ENCODE assay signal across 17 cellular contexts in the genomic region with DNA sequence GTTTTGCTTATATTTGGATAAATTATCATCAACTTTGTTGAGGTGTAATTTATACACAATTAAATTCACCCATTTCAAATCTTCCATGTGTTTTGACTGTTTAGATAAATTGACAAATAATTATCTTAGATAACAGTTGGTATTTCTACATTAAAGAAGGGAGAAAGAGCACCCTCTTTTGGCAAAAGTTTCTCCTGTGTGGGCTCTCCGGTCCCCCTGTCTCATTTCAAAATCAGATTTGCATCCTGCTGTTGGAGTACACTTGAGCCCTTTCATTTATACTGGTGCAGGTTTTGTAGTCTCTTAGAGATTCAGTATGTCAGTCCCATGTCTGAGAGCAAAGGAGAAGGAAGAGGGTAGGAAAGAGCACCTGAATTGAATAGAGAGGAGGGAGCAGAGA. TPM values are rescaled to one million over a fixed set of nuclear protein-coding genes. Genes with fewer than 3 reads are reported as not detected.
A peak's percentile ranks its signal among the peaks of the same experiment; 100 is the strongest.
DNase-seq lines count a peak whose midpoint lies in the region; ATAC-seq and TF ChIP-seq lines count a peak whose summit lies in the region.
"Had no signal": no experiment of that assay in that cellular context is flagged by ENCODE, and none has a peak within 500 bp of the region (broad histone marks: within the 10 kb centered on the region; RNA-seq: fewer than 3 reads in every experiment).

No MANE protein-coding gene starts in this region.

- peaks cover 20% of the 10 kb centered on the region for H3K36me3 Mint-ChIP-seq in activated T-helper 17 cell treated with anti-CD3 and anti-CD28 coated beads, Interleukin-2, amount 50 U/mL, for 72 hours (ENCODE audit: low read depth)
- peaks cover 2% of the 10 kb centered on the region for H3K36me3 Mint-ChIP-seq in neural crest cell (ENCODE audit: low read depth)
- H3K36me3 Mint-ChIP-seq: natural killer cell had no signal

- H3K4me2 ChIP-seq in Karpas-422 (ENCODE audit: low read depth, low read length, poor library complexity, severe bottlenecking): no peak overlapping the region
- H3K4me2 ChIP-seq: BLaER1 had no signal

- peak; percentile 8 for TF ChIP-seq CTCF in GM12865 (IDR thresholded peaks at IDR 0.05; ENCODE audit: insufficient read depth, low read depth, low read length, missing control alignments)
- TF ChIP-seq CTCF in neural crest cell (conservative IDR thresholded peaks at IDR 0.05): no peak

- DNase-seq in GM12865 (ENCODE audit: low read depth) (peak; percentile 26), Karpas-422 (peak; percentile 71), neural crest cell (ENCODE audit: low read depth, low spot score) (no peak), NCI-H82 (lab: John Stamatoyannopoulos, UW) (no peak), NCI-H146 treated with DMSO at 0.1 percent for 48 hours (lab: John Stamatoyannopoulos, UW; ENCODE audit: unreplicated experiment) (no peak)
- DNase-seq: DMS153; GM23248; natural killer cell; NCI-H1436; NCI-H446 treated with DMSO at 0.1 percent for 48 hours; stimulated activated naive CD4-positive, alpha-beta T cell treated with Interleukin-2 at 50 U/mL for 16 hours; T-cell had no signal

- H2AFZ ChIP-seq in Karpas-422 (ENCODE audit: low read length): no peak overlapping the region
- H2AFZ ChIP-seq: GM23248 had no signal

- peak overlapping the region; percentile 4 for H3K27ac Mint-ChIP-seq in activated T-helper 17 cell treated with anti-CD3 and anti-CD28 coated beads, Interleukin-2, amount 50 U/mL, for 72 hours
- H3K27ac Mint-ChIP-seq in neural crest cell (ENCODE audit: unreplicated experiment): peak overlapping the region; percentile 0
- H3K27ac Mint-ChIP-seq: activated T-helper 2 cell treated with anti-CD3 and anti-CD28 coated beads, Interferon-gamma antibody, Interleukin-2, Interleukin-4, amounts not matched to agents 10 μg/mL and 5 μg/mL and 100 μg/mL, durations not matched to agents 14 hours and 24 hours and 36 hours; T-cell; type B pancreatic cell had no signal

- H3K79me2 ChIP-seq in Karpas-422 (ENCODE audit: low read length): peaks cover 82% of the 10 kb centered on the region

- H3K4me1 Mint-ChIP-seq in activated T-helper 17 cell treated with anti-CD3 and anti-CD28 coated beads, Interleukin-2, amount 50 U/mL, for 72 hours: peaks cover 23% of the 10 kb centered on the region
- H3K4me1 Mint-ChIP-seq in neural crest cell: peaks cover 61% of the 10 kb centered on the region

- H4K20me1 ChIP-seq in Karpas-422 (ENCODE audit: insufficient read depth, low read depth, low read length): peaks cover 19% of the 10 kb centered on the region

- H3K27me3 ChIP-seq in Karpas-422 (ENCODE audit: low read length): no peaks in the 10 kb centered on the region
- H3K27me3 ChIP-seq: BLaER1 had no signal

- H3K27me3 Mint-ChIP-seq in activated T-helper 17 cell treated with anti-CD3 and anti-CD28 coated beads, Interleukin-2, amount 50 U/mL, for 72 hours: no peaks in the 10 kb centered on the region
- H3K27me3 Mint-ChIP-seq in neural crest cell (ENCODE audit: low read depth): no peaks in the 10 kb centered on the region
- H3K27me3 Mint-ChIP-seq: T-cell, type B pancreatic cell had no signal

- peaks cover 43% of the 10 kb centered on the region for H3K4me1 ChIP-seq in Karpas-422 (ENCODE audit: low read length)

- no peaks in the 10 kb centered on the region for H3K9me2 ChIP-seq in Karpas-422 (replicated peaks; ENCODE audit: insufficient read depth, low read length)

- H3K9ac ChIP-seq in Karpas-422 (ENCODE audit: low read length): no peak overlapping the region
- H3K9ac ChIP-seq: BLaER1, GM23248 had no signal

- H3K36me3 ChIP-seq in Karpas-422 (ENCODE audit: insufficient read depth, low read length): no peaks in the 10 kb centered on the region

- H3K4me3 ChIP-seq in GM12865 (ENCODE audit: low read depth, low read length) (no peak overlapping the region), Karpas-422 (ENCODE audit: low read length) (no peak overlapping the region)
- H3K4me3 ChIP-seq: BLaER1, GM23248 had no signal

- no peak for ATAC-seq in activated T-helper 17 cell treated with anti-CD3 and anti-CD28 coated beads, Interleukin-2, amount 50 U/mL, for 72 hours (replicated peaks)
- ATAC-seq in HG02610 (IDR thresholded peaks at IDR 0.05; ENCODE audit: unreplicated experiment): no peak
- ATAC-seq: natural killer cell, T-cell had no signal

- no peak overlapping the region for H3K4me3 Mint-ChIP-seq in activated T-helper 17 cell treated with anti-CD3 and anti-CD28 coated beads, Interleukin-2, amount 50 U/mL, for 72 hours
- no peak overlapping the region for H3K4me3 Mint-ChIP-seq in neural crest cell
- H3K4me3 Mint-ChIP-seq: natural killer cell, T-cell, type B pancreatic cell had no signal

- H3K9me3 Mint-ChIP-seq in activated T-helper 17 cell treated with anti-CD3 and anti-CD28 coated beads, Interleukin-2, amount 50 U/mL, for 72 hours: no peaks in the 10 kb centered on the region
- H3K9me3 Mint-ChIP-seq in neural crest cell: no peaks in the 10 kb centered on the region
- H3K9me3 Mint-ChIP-seq: activated T-helper 2 cell treated with anti-CD3 and anti-CD28 coated beads, Interferon-gamma antibody, Interleukin-2, Interleukin-4, amounts not matched to agents 10 μg/mL and 5 μg/mL and 100 μg/mL, durations not matched to agents 14 hours and 24 hours and 36 hours; natural killer cell; T-cell; type B pancreatic cell had no signal

- H3K27ac ChIP-seq in Karpas-422 (ENCODE audit: low read length): peak overlapping the region; percentile 40; the same call in 1 of the 2 replicates
- H3K27ac ChIP-seq: BLaER1, GM23248 had no signal

- H3K9me3 ChIP-seq in Karpas-422 (ENCODE audit: low read length): no peaks in the 10 kb centered on the region

RNA-seq across cellular contexts. Expression of a gene that starts 49.4 kb away (rescaled TPM):
- 0.97 and 3.5 TPM in 2 replicates for total RNA-seq in Karpas-422 (2014; rRNA removed; shearing (Covaris generic); ENCODE audit: low replicate concordance)
- 1 to 10 TPM; 5.1 to 6.2 TPM for total RNA-seq in activated T-helper 17 cell treated with anti-CD3 and anti-CD28 coated beads, Interleukin-2, amount 50 U/mL, for 72 hours
- 8.8 and 9.7 TPM in 2 replicates for total RNA-seq in neural crest cell

RNA-seq across cellular contexts. Expression of a gene that starts 49.5 kb away (rescaled TPM):
- total RNA-seq in Karpas-422 (2014; rRNA removed; shearing (Covaris generic); ENCODE audit: low replicate concordance): 2,950 and 2,991 TPM in 2 replicates
- total RNA-seq in activated T-helper 17 cell treated with anti-CD3 and anti-CD28 coated beads, Interleukin-2, amount 50 U/mL, for 72 hours: 1,000 to 10,000 TPM; 2,157 to 2,530 TPM
- 2,019 and 2,075 TPM in 2 replicates for total RNA-seq in neural crest cell

Comparison
In these comparisons a context has a peak if more than half of its experiments do, and no peak if none do; other contexts are left out.
1. DNase-seq: peak in GM12865 (single experiment) and Karpas-422 (single experiment); none in neural crest cell (single experiment), NCI-H82 (single experiment) and NCI-H146 treated with DMSO at 0.1 percent for 48 hours (single experiment).